ENCODE assay signal across 8 cellular contexts in genomic region chr4:173371292-173372192, GRCh38.
DNase-seq lines count a peak whose midpoint lies in the region; ATAC-seq lines count a peak whose summit lies in the region.

No MANE protein-coding gene starts in this region.

- DNase-seq in NCI-H524 (lab: John Stamatoyannopoulos, UW) (peak; percentile 18 to 45), NCI-H524 treated with DMSO at 0.1 percent for 48 hours (lab: John Stamatoyannopoulos, UW) (no peak), NCI-H2029 (lab: John Stamatoyannopoulos, UW) (peak; percentile 52), cerebellar nuclear complex (lab: John Stamatoyannopoulos, UW) (peak; percentile 3 to 30), kidney glomerular epithelial cell (lab: John Stamatoyannopoulos, UW) (peak; percentile 67)
- peak; percentile 16 for DNase-seq in activated CD4-positive, alpha-beta T cell treated with anti-CD3 and anti-CD28 coated beads for 1 hour
- peak; percentile 10 to 31 for DNase-seq in stimulated activated CD4-positive, alpha-beta T cell treated with anti-CD3 and anti-CD28 coated beads, Interleukin-15, amount 100 ng/mL, for 1 hour (ENCODE audit: low read depth in 1 of 2, low spot score in 1 of 2)

- peak; percentile 12 for ATAC-seq in HG02884 (IDR thresholded peaks at IDR 0.05; ENCODE audit: unreplicated experiment)
